Comparison of ENCODE assay signal across 25 cellular contexts in genomic region chr11:69307421-69307820, GRCh38. TPM values are rescaled to one million over a fixed set of nuclear protein-coding genes. Genes with fewer than 3 reads are reported as not detected.
A peak's percentile ranks its signal among the peaks of the same experiment; 100 is the strongest.
DNase-seq lines count a peak whose midpoint lies in the region; ATAC-seq and TF ChIP-seq lines count a peak whose summit lies in the region.
"Had no signal": no experiment of that assay in that cellular context is flagged by ENCODE, and none has a peak within 500 bp of the region (broad histone marks: within the 10 kb centered on the region; RNA-seq: fewer than 3 reads in every experiment).

No MANE protein-coding gene starts in this region.

- BruUV-seq in Calu3 (replicated peaks; lab: Mats Ljungman, UMichigan): no TSS peak

- no peaks in the 10 kb centered on the region for H3K36me3 ChIP-seq in sigmoid colon

- H3K4me3 Mint-ChIP-seq in activated naive CD8-positive, alpha-beta T cell treated with anti-CD3 and anti-CD28 coated beads, Interleukin-2, amount 10 ng/mL, durations not matched to agents 7 days and 5 days: no peak overlapping the region
- no peak overlapping the region for H3K4me3 Mint-ChIP-seq in activated naive CD8-positive, alpha-beta T cell treated with anti-CD3 and anti-CD28 coated beads for 36 hours
- H3K4me3 Mint-ChIP-seq in Calu3 (ENCODE audit: low read depth, unreplicated experiment) (no peak overlapping the region), chondrocyte (ENCODE audit: unreplicated experiment) (no peak overlapping the region)
- H3K4me3 Mint-ChIP-seq: CD8-positive, alpha-beta T cell; IgD-negative memory B cell had no signal

- H3K27ac ChIP-seq in sigmoid colon: no peak overlapping the region
- H3K27ac ChIP-seq: KMS-11, RWPE1 had no signal

- ATAC-seq in activated naive CD8-positive, alpha-beta T cell treated with anti-CD3 and anti-CD28 coated beads, Interleukin-2, amount 10 ng/mL, durations not matched to agents 7 days and 5 days (ENCODE audit: low read depth): no peak
- no peak for ATAC-seq in GM18867 (IDR thresholded peaks at IDR 0.05; ENCODE audit: unreplicated experiment)
- ATAC-seq: CD8-positive, alpha-beta T cell; GM12878 had no signal

- H3K4me1 ChIP-seq in sigmoid colon: no peaks in the 10 kb centered on the region

- no peaks in the 10 kb centered on the region for H3K27me3 ChIP-seq in sigmoid colon

- 76 to 92% methylated on average over 6 of the region's 6 CpGs for WGBS in sigmoid colon, 2 donors

- H3K4me1 Mint-ChIP-seq in activated naive CD8-positive, alpha-beta T cell treated with anti-CD3 and anti-CD28 coated beads, Interleukin-2, amount 10 ng/mL, durations not matched to agents 7 days and 5 days: peaks cover 12% of the 10 kb centered on the region
- peaks cover 23% of the 10 kb centered on the region for H3K4me1 Mint-ChIP-seq in activated naive CD8-positive, alpha-beta T cell treated with anti-CD3 and anti-CD28 coated beads for 36 hours
- H3K4me1 Mint-ChIP-seq in Calu3 (ENCODE audit: low read depth, unreplicated experiment) (peaks cover 52% of the 10 kb centered on the region), chondrocyte (ENCODE audit: low read depth) (peaks cover 30% of the 10 kb centered on the region)

- H3K4me3 ChIP-seq in sigmoid colon: no peak overlapping the region
- H3K4me3 ChIP-seq: GM12878 had no signal

- intact Hi-C loops in Calu3 (cut with micrococcal nuclease; ENCODE audit: unreplicated experiment): no loop called here
- intact Hi-C loops in sigmoid colon (cut with DNase I): no loop called here

- H3K9me3 ChIP-seq in sigmoid colon: no peaks in the 10 kb centered on the region
- H3K9me3 ChIP-seq: Caco-2, SK-N-SH had no signal

- CTCF ChIA-PET in Calu3 (lab: Charles Lee): interaction anchor here (0.5 to 0.6 kb wide), 2 partner anchors 31 to 55 kb away, joined by 3 read pairs; no protein-coding TSS in a partner anchor

- no peaks in the 10 kb centered on the region for H3K36me3 Mint-ChIP-seq in activated naive CD8-positive, alpha-beta T cell treated with anti-CD3 and anti-CD28 coated beads, Interleukin-2, amount 10 ng/mL, durations not matched to agents 7 days and 5 days
- no peaks in the 10 kb centered on the region for H3K36me3 Mint-ChIP-seq in activated naive CD8-positive, alpha-beta T cell treated with anti-CD3 and anti-CD28 coated beads for 36 hours
- H3K36me3 Mint-ChIP-seq in Calu3 (ENCODE audit: insufficient read depth, unreplicated experiment): peaks cover 53% of the 10 kb centered on the region
- H3K36me3 Mint-ChIP-seq in chondrocyte (ENCODE audit: low read depth): no peaks in the 10 kb centered on the region
- H3K36me3 Mint-ChIP-seq: CD8-positive, alpha-beta T cell had no signal

- no peak for TF ChIP-seq POLR2A in sigmoid colon (IDR thresholded peaks at IDR 0.05)

- no peak for TF ChIP-seq EP300 in sigmoid colon (IDR thresholded peaks at IDR 0.05)

- TF ChIP-seq CTCF in Calu3 (IDR thresholded peaks at IDR 0.05; ENCODE audit: unreplicated experiment) (no peak), chondrocyte (IDR thresholded peaks at IDR 0.05) (no peak), sigmoid colon (IDR thresholded peaks at IDR 0.05) (no peak)

- no peaks in the 10 kb centered on the region for H3K27me3 Mint-ChIP-seq in activated naive CD8-positive, alpha-beta T cell treated with anti-CD3 and anti-CD28 coated beads, Interleukin-2, amount 10 ng/mL, durations not matched to agents 7 days and 5 days
- H3K27me3 Mint-ChIP-seq in activated naive CD8-positive, alpha-beta T cell treated with anti-CD3 and anti-CD28 coated beads for 36 hours: no peaks in the 10 kb centered on the region
- H3K27me3 Mint-ChIP-seq in Calu3 (ENCODE audit: unreplicated experiment) (no peaks in the 10 kb centered on the region), chondrocyte (ENCODE audit: low read depth) (peaks cover 7% of the 10 kb centered on the region)
- H3K27me3 Mint-ChIP-seq: IgD-negative memory B cell had no signal

- no peaks in the 10 kb centered on the region for H3K9me3 Mint-ChIP-seq in activated naive CD8-positive, alpha-beta T cell treated with anti-CD3 and anti-CD28 coated beads, Interleukin-2, amount 10 ng/mL, durations not matched to agents 7 days and 5 days
- no peaks in the 10 kb centered on the region for H3K9me3 Mint-ChIP-seq in activated naive CD8-positive, alpha-beta T cell treated with anti-CD3 and anti-CD28 coated beads for 36 hours
- H3K9me3 Mint-ChIP-seq in Calu3 (ENCODE audit: low read depth, unreplicated experiment): no peaks in the 10 kb centered on the region
- no peaks in the 10 kb centered on the region for H3K9me3 Mint-ChIP-seq in chondrocyte (ENCODE audit: low read depth)
- H3K9me3 Mint-ChIP-seq: CD8-positive, alpha-beta T cell; IgD-negative memory B cell had no signal

- no peak overlapping the region for H3K27ac Mint-ChIP-seq in activated naive CD8-positive, alpha-beta T cell treated with anti-CD3 and anti-CD28 coated beads, Interleukin-2, amount 10 ng/mL, durations not matched to agents 7 days and 5 days
- no peak overlapping the region for H3K27ac Mint-ChIP-seq in activated naive CD8-positive, alpha-beta T cell treated with anti-CD3 and anti-CD28 coated beads for 36 hours
- H3K27ac Mint-ChIP-seq in Calu3 (ENCODE audit: unreplicated experiment) (peak overlapping the region; percentile 8), chondrocyte (ENCODE audit: unreplicated experiment) (no peak overlapping the region)
- H3K27ac Mint-ChIP-seq: CD8-positive, alpha-beta T cell had no signal

- peak; percentile 15 for DNase-seq in activated naive CD8-positive, alpha-beta T cell treated with anti-CD3 and anti-CD28 coated beads, Interleukin-2, amount 10 ng/mL, durations not matched to agents 7 days and 5 days
- no peak for DNase-seq in activated naive CD8-positive, alpha-beta T cell treated with anti-CD3 and anti-CD28 coated beads for 36 hours
- no peak for DNase-seq in Calu3
- DNase-seq in chondrocyte (ENCODE audit: low spot score): peak; percentile 52
- peak; percentile 38 for DNase-seq in sigmoid colon
- DNase-seq in SW 1271 (lab: John Stamatoyannopoulos, UW): no peak
- no peak for DNase-seq in HK-2 (ENCODE audit: unreplicated experiment)
- DNase-seq: C1 segment of cervical spinal cord; CD8-positive, alpha-beta T cell; DMS 273 treated with DMSO at 0.1 percent for 48 hours; DMS79; EL; GDM1; HCEC 1CT; MM.1S; NCI-H1417; NCI-H1694; NCI-H2029 treated with DMSO at 0.1 percent for 48 hours; SK-N-SH had no signal

- POLR2A ChIA-PET in activated naive CD8-positive, alpha-beta T cell treated with anti-CD3 and anti-CD28 coated beads, Interleukin-2, amount 10 ng/mL, durations not matched to agents 7 days and 5 days (lab: Charles Lee): no interaction called here

RNA-seq across cellular contexts. Expression of gene MYEOV, which starts 13.5 kb away (rescaled TPM):
- total RNA-seq in activated naive CD8-positive, alpha-beta T cell treated with anti-CD3 and anti-CD28 coated beads, Interleukin-2, amount 10 ng/mL, durations not matched to agents 7 days and 5 days: not detected
- not detected for total RNA-seq in activated naive CD8-positive, alpha-beta T cell treated with anti-CD3 and anti-CD28 coated beads for 36 hours
- total RNA-seq in Calu3 (2022) (79.9 and 98.4 TPM in 2 replicates), chondrocyte (0.87 TPM in 1 of 3 replicates, not detected in the others), sigmoid colon (not detected)
- 10 to 100 TPM in 2 of 3 donors, 1 to 10 TPM in 1; 1.2 to 11.1 (median 10.1) TPM for polyA plus RNA-seq in sigmoid colon

Comparison
In these comparisons a context has a peak if more than half of its experiments do, and no peak if none do; other contexts are left out.
1. DNase-seq: peak in activated naive CD8-positive, alpha-beta T cell treated with anti-CD3 and anti-CD28 coated beads, Interleukin-2, amount 10 ng/mL, durations not matched to agents 7 days and 5 days (single experiment), chondrocyte (single experiment) and sigmoid colon (single experiment); none in activated naive CD8-positive, alpha-beta T cell treated with anti-CD3 and anti-CD28 coated beads for 36 hours (single experiment), Calu3 (single experiment), SW 1271 (0 of 2) and HK-2 (single experiment).
2. RNA of gene MYEOV, which starts 13.5 kb away (total RNA-seq): 79.9 to 98.4 TPM in Calu3; 0.87 TPM in chondrocyte, not detected in activated naive CD8-positive, alpha-beta T cell treated with anti-CD3 and anti-CD28 coated beads, Interleukin-2, amount 10 ng/mL, durations not matched to agents 7 days and 5 days, not detected in activated naive CD8-positive, alpha-beta T cell treated with anti-CD3 and anti-CD28 coated beads for 36 hours and not detected in sigmoid colon; every median in the first group is over 10 times any median in the second.